Comparison of ENCODE assay signal across 19 cellular contexts in genomic region chr2:200003444-200003843, GRCh38. TPM values are rescaled to one million over a fixed set of nuclear protein-coding genes. Genes with fewer than 3 reads are reported as not detected.
DNase-seq lines count a peak whose midpoint lies in the region; ATAC-seq and TF ChIP-seq lines count a peak whose summit lies in the region.
"Had no signal": no experiment of that assay in that cellular context is flagged by ENCODE, and none has a peak within 500 bp of the region (broad histone marks: within the 10 kb centered on the region; RNA-seq: fewer than 3 reads in every experiment).

No MANE protein-coding gene starts in this region.

- H3K4me3 Mint-ChIP-seq in H9 (no peak overlapping the region), WTC11 (no peak overlapping the region), osteocyte (ENCODE audit: unreplicated experiment) (no peak overlapping the region)
- H3K4me3 Mint-ChIP-seq: activated T-helper 17 cell treated with anti-CD3 and anti-CD28 coated beads, Interleukin-2, amount 50 U/mL, for 72 hours had no signal

- no peak overlapping the region for H3K4me3 ChIP-seq in fibroblast of lung (replicated peaks in 1 of 4; ENCODE audit: control extremely low read depth in 1 of 4, insufficient read depth in 1 of 4, low read depth in 3 of 4, low read length in 4 of 4)
- H3K4me3 ChIP-seq in psoas muscle = no peak overlapping the region
- H3K4me3 ChIP-seq: gastrocnemius medialis, Peyer's patch, SK-N-MC, skin epidermis had no signal

- no peak overlapping the region for H2BK20ac ChIP-seq in H9 (ENCODE audit: low read depth, low read length, poor library complexity, severe bottlenecking)

- H3K27me3 ChIP-seq in H9 (ENCODE audit: insufficient read depth, low read length) = no peaks in the 10 kb centered on the region
- H3K27me3 ChIP-seq in fibroblast of lung (ENCODE audit: control insufficient read depth, insufficient read depth, low read length) = peaks cover 4% of the 10 kb centered on the region
- no peaks in the 10 kb centered on the region for H3K27me3 ChIP-seq in psoas muscle (ENCODE audit: insufficient read depth in 3 of 3, low read length in 2 of 3)
- H3K27me3 ChIP-seq: gastrocnemius medialis, Peyer's patch had no signal

- no peaks in the 10 kb centered on the region for H3K79me1 ChIP-seq in H9 (ENCODE audit: insufficient read depth, low read depth, low read length, poor library complexity, severe bottlenecking)

- no peak overlapping the region for H3K9ac ChIP-seq in H9 (ENCODE audit: extremely low read depth, insufficient read length, low read length)
- no peak overlapping the region for H3K9ac ChIP-seq in fibroblast of lung (ENCODE audit: insufficient read depth, low read length)

- DNase-seq in H9 (no peak), WTC11 (ENCODE audit: low spot score) (no peak), fibroblast of lung (ENCODE audit: low read depth in 2 of 2) (peak; percentile 38), osteocyte (ENCODE audit: extremely low spot score, unreplicated experiment) (no peak), psoas muscle (no peak), occipital lobe (lab: John Stamatoyannopoulos, UW) (no peak)
- no peak for DNase-seq in stimulated activated CD4-positive, alpha-beta T cell treated with anti-CD3 and anti-CD28 coated beads, Interleukin-4, amount 100 ng/mL, for 1 hour
- DNase-seq: gastrocnemius medialis; left ventricle myocardium superior; NCI-H1417 treated with DMSO at 0.1 percent for 48 hours; NCI-H226; Peyer's patch; stimulated activated CD8-positive, alpha-beta memory T cell treated with anti-CD3 and anti-CD28 coated beads, Interleukin-4, amount 100 ng/mL, for 48 hours; T1000 had no signal

- no peak overlapping the region for H2BK120ac ChIP-seq in H9 (ENCODE audit: low read depth, low read length, poor library complexity, severe bottlenecking)

- H3K4me1 Mint-ChIP-seq in H9 = peaks cover 17 to 28% of the 10 kb centered on the region in 2 experiments
- peaks cover 29% of the 10 kb centered on the region for H3K4me1 Mint-ChIP-seq in WTC11
- peaks cover 15% of the 10 kb centered on the region for H3K4me1 Mint-ChIP-seq in osteocyte (ENCODE audit: unreplicated experiment)
- H3K4me1 Mint-ChIP-seq: activated T-helper 17 cell treated with anti-CD3 and anti-CD28 coated beads, Interleukin-2, amount 50 U/mL, for 72 hours had no signal

- H3K4ac ChIP-seq in H9 (ENCODE audit: low read depth, low read length) = no peak overlapping the region

- H4K5ac ChIP-seq in H9 (ENCODE audit: insufficient read length, low read depth, low read length) = no peak overlapping the region

- H3K27me3 Mint-ChIP-seq in H9 (ENCODE audit: low read depth) (no peaks in the 10 kb centered on the region), WTC11 (ENCODE audit: low read depth) (no peaks in the 10 kb centered on the region; the same call in 1 of the 2 replicates), osteocyte (ENCODE audit: unreplicated experiment) (no peaks in the 10 kb centered on the region)

- TF ChIP-seq CTCF in H9 (conservative IDR thresholded peaks at IDR 0.05) (no peak), WTC11 (IDR thresholded peaks at IDR 0.05) (no peak), fibroblast of lung (conservative IDR thresholded peaks at IDR 0.05 in 1 of 2, IDR thresholded peaks at IDR 0.05 in 1 of 2; ENCODE audit: low read depth in 1 of 2, low read length in 2 of 2) (no peak), osteocyte (IDR thresholded peaks at IDR 0.05) (no peak), psoas muscle (IDR thresholded peaks at IDR 0.05) (no peak)

- H2AFZ ChIP-seq in H9 (ENCODE audit: low read length) (peak overlapping the region; percentile 83), fibroblast of lung (ENCODE audit: low read length) (no peak overlapping the region)

- H3K4me1 ChIP-seq in H9 (ENCODE audit: insufficient read depth, low read length) (peaks cover 10% of the 10 kb centered on the region; the same call in 1 of the 2 replicates), fibroblast of lung (ENCODE audit: control insufficient read depth, extremely low read depth, insufficient read depth, low read length) (no peaks in the 10 kb centered on the region), psoas muscle (no peaks in the 10 kb centered on the region)
- H3K4me1 ChIP-seq: Peyer's patch had no signal

- H3K27ac Mint-ChIP-seq in H9 = peak overlapping the region; percentile 55 to 91 (median 90)
- peak overlapping the region; percentile 71 for H3K27ac Mint-ChIP-seq in WTC11
- peak overlapping the region; percentile 70 for H3K27ac Mint-ChIP-seq in osteocyte (ENCODE audit: unreplicated experiment)
- H3K27ac Mint-ChIP-seq: activated T-helper 17 cell treated with anti-CD3 and anti-CD28 coated beads, Interleukin-2, amount 50 U/mL, for 72 hours had no signal

- no peak overlapping the region for H2BK15ac ChIP-seq in H9 (ENCODE audit: low read depth, low read length)

- H3K9me3 Mint-ChIP-seq in H9 (peaks cover 0 to 5% of the 10 kb centered on the region in 2 experiments; a peak in 2 of 5 replicates), WTC11 (peaks cover 30% of the 10 kb centered on the region), osteocyte (ENCODE audit: unreplicated experiment) (peaks cover 18% of the 10 kb centered on the region)

- no peak overlapping the region for H3K14ac ChIP-seq in H9 (ENCODE audit: insufficient read depth, low read length)

- H3K9me3 ChIP-seq in H9 (ENCODE audit: control insufficient read depth, low read depth, low read length) = no peaks in the 10 kb centered on the region
- no peaks in the 10 kb centered on the region for H3K9me3 ChIP-seq in fibroblast of lung (ENCODE audit: control insufficient read depth, insufficient read depth, low read depth, low read length)
- H3K9me3 ChIP-seq in psoas muscle = no peaks in the 10 kb centered on the region
- H3K9me3 ChIP-seq: Peyer's patch had no signal

- H3K79me2 ChIP-seq in H9 (ENCODE audit: insufficient read depth, low read length) (no peaks in the 10 kb centered on the region), fibroblast of lung (ENCODE audit: control insufficient read depth, insufficient read depth, low read length) (no peaks in the 10 kb centered on the region)

- CTCF ChIA-PET in WTC11 (lab: Charles Lee) = interaction anchor here (1.0 kb wide), 2 partner anchors 18 to 480 kb away, joined by 3 to 7 read pairs; no protein-coding TSS in a partner anchor

- no peak overlapping the region for H2BK5ac ChIP-seq in H9 (ENCODE audit: insufficient read length, low read length)

- no peak overlapping the region for H2BK12ac ChIP-seq in H9 (ENCODE audit: insufficient read length, low read depth, low read length)

- no peak overlapping the region for H3K4me2 ChIP-seq in H9 (ENCODE audit: insufficient read depth, insufficient read length, low read length)
- no peak overlapping the region for H3K4me2 ChIP-seq in fibroblast of lung (ENCODE audit: extremely low read depth, insufficient read depth, low read length)

- no peaks in the 10 kb centered on the region for H4K20me1 ChIP-seq in H9 (ENCODE audit: control insufficient read depth, insufficient read depth, insufficient read length)
- H4K20me1 ChIP-seq in fibroblast of lung (ENCODE audit: control insufficient read depth, extremely low read depth, insufficient read depth, low read length) = no peaks in the 10 kb centered on the region

- H3K36me3 Mint-ChIP-seq in H9 (ENCODE audit: insufficient read depth in 1 of 3, low read depth in 3 of 3) (peaks cover 4 to 6% (median 5%) of the 10 kb centered on the region in 3 experiments; a peak in 5 of 7 replicates), WTC11 (peaks cover 19% of the 10 kb centered on the region), osteocyte (ENCODE audit: unreplicated experiment) (no peaks in the 10 kb centered on the region)

- H4K91ac ChIP-seq in H9 (ENCODE audit: insufficient read length, low read depth, low read length) = no peak overlapping the region

- no CpG with 5 or more reads among the region's 1 CpG for WGBS in H9 (ENCODE audit: extremely low coverage, insufficient read length, low lambda C conversion rate)
- WGBS in psoas muscle, 3 donors = 77 to 84% (median 82%) methylated on average over 1 of the region's 1 CpG

- H3K36me3 ChIP-seq in fibroblast of lung (ENCODE audit: control insufficient read depth, insufficient read depth, low read length) = no peaks in the 10 kb centered on the region
- no peaks in the 10 kb centered on the region for H3K36me3 ChIP-seq in psoas muscle (ENCODE audit: insufficient read depth in 1 of 2, low read depth in 1 of 2)
- H3K36me3 ChIP-seq: gastrocnemius medialis, Peyer's patch had no signal

- no peak overlapping the region for H3K23ac ChIP-seq in H9 (ENCODE audit: insufficient read length, low read depth, low read length)

- ATAC-seq in WTC11 = peak; percentile 38; the same call in 1 of the 2 replicates
- no peak for ATAC-seq in psoas muscle
- no peak for ATAC-seq in HG02885 (IDR thresholded peaks at IDR 0.05; ENCODE audit: poor library complexity, unreplicated experiment)
- ATAC-seq: activated T-helper 17 cell treated with anti-CD3 and anti-CD28 coated beads, Interleukin-2, amount 50 U/mL, for 72 hours; gastrocnemius medialis; HCT116; left ventricle myocardium superior had no signal

- H3K27ac ChIP-seq in H9 (ENCODE audit: insufficient read length, low read depth, low read length) (peak overlapping the region; percentile 76), fibroblast of lung (ENCODE audit: insufficient read depth, low read length) (no peak overlapping the region), psoas muscle (no peak overlapping the region)
- H3K27ac ChIP-seq: gastrocnemius medialis, Peyer's patch, SK-N-MC, skin epidermis had no signal

- intact Hi-C loops in psoas muscle (cut with DNase I) = loop anchor here in 1 of 2 donors (5.0 kb wide), 1 partner anchor 64 kb away; no protein-coding TSS in a partner anchor

- no peak overlapping the region for H3T11ph ChIP-seq in H9 (ENCODE audit: low read length)

- H3K23me2 ChIP-seq in H9 (ENCODE audit: insufficient read length, low read depth, low read length, poor library complexity, severe bottlenecking) = no peaks in the 10 kb centered on the region

- H4K8ac ChIP-seq in H9 (replicated peaks; ENCODE audit: insufficient read length, low read depth, low read length) = no peak overlapping the region

- H3K56ac ChIP-seq in H9 (ENCODE audit: insufficient read length, low read depth, low read length) = no peak overlapping the region

- POLR2A ChIA-PET in WTC11 (lab: Charles Lee) = no interaction called here

- no peak overlapping the region for H3K18ac ChIP-seq in H9 (ENCODE audit: insufficient read length, low read depth, low read length)

- no peak overlapping the region for H2AK5ac ChIP-seq in H9 (ENCODE audit: insufficient read length, low read length)

RNA-seq across cellular contexts. Expression of gene MAIP1, which starts 48.1 kb away (rescaled TPM):
- total RNA-seq in H9 (2021) (28.6 and 32.3 TPM in 2 replicates), WTC11 (2021) (25.0 to 29.3 TPM (median 27.0 TPM) in 3 replicates), fibroblast of lung (22.6 and 24.8 TPM in 2 replicates), osteocyte (12.0 and 13.8 TPM in 2 replicates), psoas muscle (10 to 100 TPM; 18.2 to 32.8 (median 21.8) TPM), occipital lobe (19.5 TPM)
- polyA plus RNA-seq in fibroblast of lung (14.5 and 17.2 TPM in 2 replicates), psoas muscle (10 to 100 TPM; 27.7 to 52.3 (median 35.6) TPM)
- polyA plus RNA-seq in fibroblast of lung (2012) = 14.6 and 19.2 TPM in 2 replicates
- polyA minus RNA-seq in fibroblast of lung (ENCODE audit: low replicate concordance) = 2.3 and 6.0 TPM in 2 replicates

RNA-seq across cellular contexts. Expression of gene TYW5, which starts 48.2 kb away (rescaled TPM):
- total RNA-seq in H9 (2021) (16.5 and 17.7 TPM in 2 replicates), WTC11 (2021) (13.5 to 15.2 TPM (median 13.8 TPM) in 3 replicates), fibroblast of lung (7.4 and 10.1 TPM in 2 replicates), osteocyte (7.4 and 7.9 TPM in 2 replicates), psoas muscle (1 to 10 TPM; 2.8 to 4.5 (median 3.2) TPM), occipital lobe (16.5 TPM)
- polyA plus RNA-seq in fibroblast of lung (5.3 and 5.8 TPM in 2 replicates), psoas muscle (1 to 10 TPM; 2.3 to 6.0 (median 4.4) TPM)
- 4.1 and 4.3 TPM in 2 replicates for polyA plus RNA-seq in fibroblast of lung (2012)
- 0.75 and 0.93 TPM in 2 replicates for polyA minus RNA-seq in fibroblast of lung (ENCODE audit: low replicate concordance)

Comparison
In these comparisons a context has a peak if more than half of its experiments do, and no peak if none do; other contexts are left out.
1. DNase-seq: peak in fibroblast of lung (2 of 2); none in H9 (single experiment), WTC11 (single experiment), osteocyte (single experiment), stimulated activated CD4-positive, alpha-beta T cell treated with anti-CD3 and anti-CD28 coated beads, Interleukin-4, amount 100 ng/mL, for 1 hour (single experiment), psoas muscle (0 of 2) and occipital lobe (single experiment).
2. Peak in every context shown above with its lines, with median percentiles within 50 percentile points of each other: H3K27ac Mint-ChIP-seq.